In genomic region chr18:9661564-9661963, GRCh38 we compare ENCODE assay signal across 1 cellular context.
TF ChIP-seq lines count a peak whose summit lies in the region.

No MANE protein-coding gene starts in this region.

TF ChIP-seq in GM12878, 131 proteins besides CTCF, POLR2A, EP300 and RAD21:
- TF ChIP-seq EZH2 (IDR thresholded peaks at IDR 0.05; ENCODE audit: borderline replicate concordance, control insufficient read depth, low read depth, low read length) (no peak), SIX5 (IDR thresholded peaks at IDR 0.05; ENCODE audit: low read depth, low read length, severe bottlenecking) (no peak), RUNX3 (IDR thresholded peaks at IDR 0.05; ENCODE audit: low read length) (no peak), RFX5 (IDR thresholded peaks at IDR 0.05; ENCODE audit: low read depth, low read length) (no peak), EGR1 (IDR thresholded peaks at IDR 0.05; ENCODE audit: borderline replicate concordance in 1 of 2, low read depth in 2 of 2, low read length in 2 of 2) (no peak), NKRF (conservative IDR thresholded peaks at IDR 0.05) (no peak), NFYA (IDR thresholded peaks at IDR 0.05; ENCODE audit: borderline replicate concordance, low read depth, low read length) (no peak), IKZF1 (conservative IDR thresholded peaks at IDR 0.05) (no peak)
- TF ChIP-seq, protein P1, sequence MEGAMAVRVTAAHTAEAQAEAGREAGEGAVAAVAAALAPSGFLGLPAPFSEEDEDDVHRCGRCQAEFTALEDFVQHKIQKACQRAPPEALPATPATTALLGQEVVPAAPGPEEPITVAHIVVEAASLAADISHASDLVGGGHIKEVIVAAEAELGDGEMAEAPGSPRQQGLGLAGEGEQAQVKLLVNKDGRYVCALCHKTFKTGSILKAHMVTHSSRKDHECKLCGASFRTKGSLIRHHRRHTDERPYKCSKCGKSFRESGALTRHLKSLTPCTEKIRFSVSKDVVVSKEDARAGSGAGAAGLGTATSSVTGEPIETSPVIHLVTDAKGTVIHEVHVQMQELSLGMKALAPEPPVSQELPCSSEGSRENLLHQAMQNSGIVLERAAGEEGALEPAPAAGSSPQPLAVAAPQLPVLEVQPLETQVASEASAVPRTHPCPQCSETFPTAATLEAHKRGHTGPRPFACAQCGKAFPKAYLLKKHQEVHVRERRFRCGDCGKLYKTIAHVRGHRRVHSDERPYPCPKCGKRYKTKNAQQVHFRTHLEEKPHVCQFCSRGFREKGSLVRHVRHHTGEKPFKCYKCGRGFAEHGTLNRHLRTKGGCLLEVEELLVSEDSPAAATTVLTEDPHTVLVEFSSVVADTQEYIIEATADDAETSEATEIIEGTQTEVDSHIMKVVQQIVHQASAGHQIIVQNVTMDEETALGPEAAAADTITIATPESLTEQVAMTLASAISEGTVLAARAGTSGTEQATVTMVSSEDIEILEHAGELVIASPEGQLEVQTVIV (IDR thresholded peaks at IDR 0.05; ENCODE audit: borderline replicate concordance, partially characterized antibody): no peak
